Comparison of ENCODE assay signal across 14 cellular contexts in genomic region chr20:24953621-24954133, GRCh38. TPM values are rescaled to one million over a fixed set of nuclear protein-coding genes. Genes with fewer than 3 reads are reported as not detected.
A peak's percentile ranks its signal among the peaks of the same experiment; 100 is the strongest.
DNase-seq lines count a peak whose midpoint lies in the region; ATAC-seq and TF ChIP-seq lines count a peak whose summit lies in the region.
"Had no signal": no experiment of that assay in that cellular context is flagged by ENCODE, and none has a peak within 500 bp of the region (broad histone marks: within the 10 kb centered on the region; RNA-seq: fewer than 3 reads in every experiment).

No MANE protein-coding gene starts in this region.

- no peaks in the 10 kb centered on the region for H3K9me3 ChIP-seq in CD8-positive, alpha-beta memory T cell (ENCODE audit: low read length)
- H3K9me3 ChIP-seq in sigmoid colon, result no peaks in the 10 kb centered on the region
- H3K9me3 ChIP-seq: BE2C, body of pancreas, prostate gland, SJSA1, upper lobe of right lung had no signal

- TF ChIP-seq CTCF in sigmoid colon (IDR thresholded peaks at IDR 0.05) (no peak), foreskin fibroblast (IDR thresholded peaks at IDR 0.05; ENCODE audit: low read depth, low read length) (no peak)

- H3K36me3 Mint-ChIP-seq in CD8-positive, alpha-beta memory T cell, result peaks cover 8 to 90% (median 11%) of the 10 kb centered on the region in 3 donors
- H3K36me3 Mint-ChIP-seq in T-helper 2 cell treated with Interferon-gamma antibody and Interleukin-4, amounts not matched to agents 5 μg/mL and 100 μg/mL, for 36 hours (ENCODE audit: low read depth), result peaks cover 52% of the 10 kb centered on the region
- H3K36me3 Mint-ChIP-seq in dendritic cell treated with granulocyte-macrophage colony-stimulating factor and Interleukin-4, amounts not matched to agents 40 ng/mL and 50 ng/mL, for 4 days (ENCODE audit: low read depth), result peaks cover 67% of the 10 kb centered on the region

- WGBS in sigmoid colon, 2 donors, result 84 to 86% methylated on average over 16 of the region's 16 CpGs

- CTCF ChIA-PET in CD8-positive, alpha-beta memory T cell (lab: Charles Lee), result interaction anchor here (1.1 to 7.9 kb wide), 6 partner anchors 8 to 112 kb away, joined by 3 to 50 read pairs (median 4); no protein-coding TSS in a partner anchor

- POLR2A ChIA-PET in CD8-positive, alpha-beta memory T cell (lab: Charles Lee), result interaction anchor here (2.9 kb wide), 1 partner anchor 23 kb away, joined by 13 read pairs; no protein-coding TSS in a partner anchor

- no peaks in the 10 kb centered on the region for H3K27me3 Mint-ChIP-seq in CD8-positive, alpha-beta memory T cell
- H3K27me3 Mint-ChIP-seq in T-helper 2 cell treated with Interferon-gamma antibody and Interleukin-4, amounts not matched to agents 5 μg/mL and 100 μg/mL, for 36 hours (ENCODE audit: low read depth), result no peaks in the 10 kb centered on the region
- peaks cover 5% of the 10 kb centered on the region for H3K27me3 Mint-ChIP-seq in dendritic cell treated with granulocyte-macrophage colony-stimulating factor and Interleukin-4, amounts not matched to agents 40 ng/mL and 50 ng/mL, for 4 days

- peaks cover 0 to 2% (median under 1%) of the 10 kb centered on the region in 5 donors for H3K9me3 Mint-ChIP-seq in CD8-positive, alpha-beta memory T cell
- H3K9me3 Mint-ChIP-seq in T-helper 2 cell treated with Interferon-gamma antibody and Interleukin-4, amounts not matched to agents 5 μg/mL and 100 μg/mL, for 36 hours, result no peaks in the 10 kb centered on the region
- no peaks in the 10 kb centered on the region for H3K9me3 Mint-ChIP-seq in dendritic cell treated with granulocyte-macrophage colony-stimulating factor and Interleukin-4, amounts not matched to agents 40 ng/mL and 50 ng/mL, for 4 days

- H3K36me3 ChIP-seq in CD8-positive, alpha-beta memory T cell (ENCODE audit: insufficient read depth, low read length), result peaks cover 23% of the 10 kb centered on the region
- peaks cover 0 to 23% (median 8%) of the 10 kb centered on the region in 4 donors for H3K36me3 ChIP-seq in sigmoid colon
- H3K36me3 ChIP-seq: prostate gland had no signal

- peaks cover 56% of the 10 kb centered on the region for H3K4me1 ChIP-seq in CD8-positive, alpha-beta memory T cell (ENCODE audit: insufficient read depth, low read length)
- H3K4me1 ChIP-seq in sigmoid colon, result no peaks in the 10 kb centered on the region
- H3K4me1 ChIP-seq: BE2C, body of pancreas, prostate gland, SJSA1, upper lobe of right lung had no signal

- ATAC-seq in GM21723 (IDR thresholded peaks at IDR 0.05; ENCODE audit: unreplicated experiment) (no peak), HG02588 (IDR thresholded peaks at IDR 0.05; ENCODE audit: unreplicated experiment) (no peak), GM21786 (IDR thresholded peaks at IDR 0.05; ENCODE audit: unreplicated experiment) (no peak)
- ATAC-seq: upper lobe of right lung had no signal

- H3K27ac ChIP-seq in CD8-positive, alpha-beta memory T cell (ENCODE audit: low read depth, low read length), result peak overlapping the region; percentile 94
- no peak overlapping the region for H3K27ac ChIP-seq in sigmoid colon
- H3K27ac ChIP-seq: body of pancreas, prostate gland, SJSA1, upper lobe of right lung had no signal

- peak overlapping the region; percentile 87 to 100 (median 98) for H3K27ac Mint-ChIP-seq in CD8-positive, alpha-beta memory T cell
- H3K27ac Mint-ChIP-seq in T-helper 2 cell treated with Interferon-gamma antibody and Interleukin-4, amounts not matched to agents 5 μg/mL and 100 μg/mL, for 36 hours, result peak overlapping the region; percentile 77
- H3K27ac Mint-ChIP-seq in dendritic cell treated with granulocyte-macrophage colony-stimulating factor and Interleukin-4, amounts not matched to agents 40 ng/mL and 50 ng/mL, for 4 days, result peak overlapping the region; percentile 92

- no peaks in the 10 kb centered on the region for H3K27me3 ChIP-seq in CD8-positive, alpha-beta memory T cell (ENCODE audit: insufficient read depth, low read length, poor library complexity, severe bottlenecking)
- peaks cover 0 to 10% (median 5%) of the 10 kb centered on the region in 3 donors for H3K27me3 ChIP-seq in sigmoid colon
- H3K27me3 ChIP-seq: body of pancreas, SJSA1, upper lobe of right lung had no signal

- TF ChIP-seq POLR2A in sigmoid colon (IDR thresholded peaks at IDR 0.05), result no peak

- TF ChIP-seq EP300 in sigmoid colon (IDR thresholded peaks at IDR 0.05), result no peak

- intact Hi-C loops in dendritic cell treated with granulocyte-macrophage colony-stimulating factor and Interleukin-4, amounts not matched to agents 40 ng/mL and 50 ng/mL, for 4 days (cut with micrococcal nuclease), result loop anchor here (5.0 kb wide), 1 partner anchor 39 kb away; the partner anchor contains the start of gene APMAP
- intact Hi-C loops in sigmoid colon (cut with DNase I), result no loop called here

- peak in 4 of 5 donors; percentile 53 to 76 (median 58) for DNase-seq in CD8-positive, alpha-beta memory T cell
- DNase-seq in T-helper 2 cell treated with Interferon-gamma antibody and Interleukin-4, amounts not matched to agents 5 μg/mL and 100 μg/mL, for 36 hours (ENCODE audit: low spot score), result no peak
- peak; percentile 60 for DNase-seq in sigmoid colon
- no peak for DNase-seq in foreskin fibroblast
- DNase-seq: BE2C; body of pancreas; effector CD4-positive, alpha-beta T cell had no signal

- peaks cover 57 to 92% (median 64%) of the 10 kb centered on the region in 3 donors for H3K4me1 Mint-ChIP-seq in CD8-positive, alpha-beta memory T cell
- peaks cover 56% of the 10 kb centered on the region for H3K4me1 Mint-ChIP-seq in T-helper 2 cell treated with Interferon-gamma antibody and Interleukin-4, amounts not matched to agents 5 μg/mL and 100 μg/mL, for 36 hours (ENCODE audit: low read depth)
- H3K4me1 Mint-ChIP-seq in dendritic cell treated with granulocyte-macrophage colony-stimulating factor and Interleukin-4, amounts not matched to agents 40 ng/mL and 50 ng/mL, for 4 days (ENCODE audit: low read depth), result peaks cover 76% of the 10 kb centered on the region

- peak overlapping the region; percentile 80 to 99 (median 96) for H3K4me3 Mint-ChIP-seq in CD8-positive, alpha-beta memory T cell
- peak overlapping the region; percentile 48 for H3K4me3 Mint-ChIP-seq in T-helper 2 cell treated with Interferon-gamma antibody and Interleukin-4, amounts not matched to agents 5 μg/mL and 100 μg/mL, for 36 hours
- H3K4me3 Mint-ChIP-seq in dendritic cell treated with granulocyte-macrophage colony-stimulating factor and Interleukin-4, amounts not matched to agents 40 ng/mL and 50 ng/mL, for 4 days, result peak overlapping the region; percentile 61

- H3K4me3 ChIP-seq in CD8-positive, alpha-beta memory T cell (ENCODE audit: low read length), result peak overlapping the region; percentile 34
- H3K4me3 ChIP-seq in sigmoid colon (no peak overlapping the region), foreskin fibroblast (ENCODE audit: low read depth in 1 of 2, low read length in 2 of 2) (no peak overlapping the region)
- H3K4me3 ChIP-seq: body of pancreas, prostate gland, SJSA1, upper lobe of right lung had no signal

RNA-seq across cellular contexts. Expression of gene CST7, which starts 4.6 kb away (rescaled TPM):
- total RNA-seq in CD8-positive, alpha-beta memory T cell, result 100 to 1,000 TPM; 124 to 131 TPM
- polyA plus RNA-seq in CD8-positive, alpha-beta memory T cell, result 889 TPM
- total RNA-seq in sigmoid colon, result 1 to 10 TPM in 1 of 4 donors, under 1 TPM in 2, not detected in 1; 0.66 to 3.5 (median 0.71) TPM
- 10 to 100 TPM in 1 of 3 donors, 1 to 10 TPM in 2; 3.9 to 10.4 (median 4.2) TPM for polyA plus RNA-seq in sigmoid colon
- total RNA-seq: SJSA1 had no signal

RNA-seq across cellular contexts. Expression of gene APMAP, which starts 38.9 kb away (rescaled TPM):
- 10 to 100 TPM; 82.5 to 83.6 TPM for total RNA-seq in CD8-positive, alpha-beta memory T cell
- polyA plus RNA-seq in CD8-positive, alpha-beta memory T cell, result 228 TPM
- 10 to 100 TPM; 22.7 to 35.3 (median 28.9) TPM for total RNA-seq in sigmoid colon
- polyA plus RNA-seq in sigmoid colon, result 10 to 100 TPM in 2 of 3 donors, 1 to 10 TPM in 1; 9.6 to 55.8 (median 25.2) TPM

Comparison
In these comparisons a context has a peak if more than half of its experiments do, and no peak if none do; other contexts are left out.
1. DNase-seq: peak in CD8-positive, alpha-beta memory T cell (4 of 5) and sigmoid colon (single experiment); none in T-helper 2 cell treated with Interferon-gamma antibody and Interleukin-4, amounts not matched to agents 5 μg/mL and 100 μg/mL, for 36 hours (single experiment) and foreskin fibroblast (0 of 2).
2. RNA of gene CST7, which starts 4.6 kb away (total RNA-seq): 124 to 131 TPM in CD8-positive, alpha-beta memory T cell; 0.66 to 3.5 TPM in sigmoid colon; every median in the first group is over 10 times any median in the second.
3. Peak in every context shown above with its lines, with median percentiles within 50 percentile points of each other: H3K27ac Mint-ChIP-seq and H3K4me3 Mint-ChIP-seq.